Comparison of ENCODE assay signal across 1 cellular context in the genomic region with DNA sequence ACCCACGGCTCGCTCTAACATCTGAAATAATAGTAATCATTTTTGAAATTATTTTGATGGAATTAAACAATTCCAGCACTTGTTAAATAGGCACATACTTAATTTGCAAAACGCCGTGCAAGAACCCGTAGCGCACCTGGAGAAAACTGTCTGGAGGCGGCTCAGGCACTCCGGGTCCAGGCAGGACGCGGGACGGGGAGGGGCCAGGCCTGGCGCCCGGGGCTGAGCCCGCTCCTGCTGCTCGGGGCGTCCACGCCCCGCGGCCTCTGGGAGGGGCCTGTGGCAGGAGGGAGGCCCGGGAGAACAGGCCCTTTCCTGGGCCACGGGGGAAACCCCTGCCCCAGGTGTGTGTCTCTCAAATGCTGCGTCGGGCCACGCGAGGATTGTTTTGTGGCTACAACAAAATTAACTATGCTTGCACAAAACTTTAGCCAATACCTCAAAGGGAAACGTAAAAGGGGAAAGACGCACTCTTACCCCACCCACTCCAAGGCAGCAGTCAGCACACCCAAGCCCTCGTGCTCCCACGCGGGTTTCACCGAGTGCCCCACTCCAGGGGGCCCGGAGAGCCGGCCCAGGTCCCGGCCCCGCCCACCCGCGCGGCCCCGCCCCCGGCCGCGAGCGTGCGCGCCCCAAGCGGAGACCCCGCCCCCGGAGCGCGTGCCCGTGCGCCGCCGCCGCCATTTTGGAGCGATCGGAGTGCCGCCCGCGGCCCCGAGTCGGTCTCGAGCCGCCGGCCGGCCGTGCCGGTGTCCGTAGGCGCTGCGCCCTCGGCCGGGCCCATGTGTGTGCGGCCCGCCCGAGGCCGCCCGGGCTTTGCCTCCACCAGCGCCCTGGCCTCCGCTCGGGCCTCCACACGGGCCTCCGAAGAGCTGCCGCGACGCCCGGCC.
A peak's percentile ranks its signal among the peaks of the same experiment; 100 is the strongest.
TF ChIP-seq lines count a peak whose summit lies in the region.

A gene with protein sequence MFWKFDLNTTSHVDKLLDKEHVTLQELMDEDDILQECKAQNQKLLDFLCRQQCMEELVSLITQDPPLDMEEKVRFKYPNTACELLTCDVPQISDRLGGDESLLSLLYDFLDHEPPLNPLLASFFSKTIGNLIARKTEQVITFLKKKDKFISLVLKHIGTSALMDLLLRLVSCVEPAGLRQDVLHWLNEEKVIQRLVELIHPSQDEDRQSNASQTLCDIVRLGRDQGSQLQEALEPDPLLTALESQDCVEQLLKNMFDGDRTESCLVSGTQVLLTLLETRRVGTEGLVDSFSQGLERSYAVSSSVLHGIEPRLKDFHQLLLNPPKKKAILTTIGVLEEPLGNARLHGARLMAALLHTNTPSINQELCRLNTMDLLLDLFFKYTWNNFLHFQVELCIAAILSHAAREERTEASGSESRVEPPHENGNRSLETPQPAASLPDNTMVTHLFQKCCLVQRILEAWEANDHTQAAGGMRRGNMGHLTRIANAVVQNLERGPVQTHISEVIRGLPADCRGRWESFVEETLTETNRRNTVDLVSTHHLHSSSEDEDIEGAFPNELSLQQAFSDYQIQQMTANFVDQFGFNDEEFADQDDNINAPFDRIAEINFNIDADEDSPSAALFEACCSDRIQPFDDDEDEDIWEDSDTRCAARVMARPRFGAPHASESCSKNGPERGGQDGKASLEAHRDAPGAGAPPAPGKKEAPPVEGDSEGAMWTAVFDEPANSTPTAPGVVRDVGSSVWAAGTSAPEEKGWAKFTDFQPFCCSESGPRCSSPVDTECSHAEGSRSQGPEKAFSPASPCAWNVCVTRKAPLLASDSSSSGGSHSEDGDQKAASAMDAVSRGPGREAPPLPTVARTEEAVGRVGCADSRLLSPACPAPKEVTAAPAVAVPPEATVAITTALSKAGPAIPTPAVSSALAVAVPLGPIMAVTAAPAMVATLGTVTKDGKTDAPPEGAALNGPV (plus strand): TSS at position 677 of the 890 bp plus-strand sequence. CDS start 50,582 bp downstream, outside the sequence.

TF ChIP-seq in SK-N-SH, 30 proteins besides CTCF, POLR2A, EP300 and RAD21 (continued from another document):
- TF ChIP-seq MXI1 (IDR thresholded peaks at IDR 0.05; ENCODE audit: low read depth, low read length) (0 out of 2 replicates have a peak, but pooled peaks have one; percentile 9), SIN3A (IDR thresholded peaks at IDR 0.05; ENCODE audit: borderline replicate concordance, low read depth, low read length) (no peak), YY1 (IDR thresholded peaks at IDR 0.05; ENCODE audit: low read depth) (no peak; the same call in 1 of the 2 replicates), NRF1 (IDR thresholded peaks at IDR 0.05; ENCODE audit: low read depth, low read length) (peak; percentile 34; the same call in 1 of the 2 replicates), CHD2 (IDR thresholded peaks at IDR 0.05; ENCODE audit: low read length, partially characterized antibody) (no peak), ELF1 (IDR thresholded peaks at IDR 0.05) (no peak), MEF2A (IDR thresholded peaks at IDR 0.05; ENCODE audit: borderline replicate concordance, low read depth) (no peak), RCOR1 (IDR thresholded peaks at IDR 0.05; ENCODE audit: low read length) (no peak), TCF12 (IDR thresholded peaks at IDR 0.05) (no peak), POLR2AphosphoS5 (IDR thresholded peaks at IDR 0.05; ENCODE audit: low read depth, low read length) (peak; percentile 52; the same call in 1 of the 2 replicates), FOXJ3 (CRISPR knock-in tag; IDR thresholded peaks at IDR 0.05) (no peak), JUND (IDR thresholded peaks at IDR 0.05) (no peak), EZH2phosphoT487 (IDR thresholded peaks at IDR 0.05; ENCODE audit: borderline replicate concordance, low read depth) (no peak), GATA2 (CRISPR knock-in tag; IDR thresholded peaks at IDR 0.05) (no peak), USF1 (IDR thresholded peaks at IDR 0.05; ENCODE audit: borderline replicate concordance, low read depth) (no peak), TAF1 (IDR thresholded peaks at IDR 0.05; ENCODE audit: borderline replicate concordance, low read depth, low read length) (peak; percentile 47; the same call in 1 of the 2 replicates), NFIC (IDR thresholded peaks at IDR 0.05; ENCODE audit: borderline replicate concordance) (no peak), RXRA (IDR thresholded peaks at IDR 0.05; ENCODE audit: borderline replicate concordance, low read depth) (no peak), FOSL2 (IDR thresholded peaks at IDR 0.05; ENCODE audit: borderline replicate concordance, low read depth) (no peak), FOXM1 (IDR thresholded peaks at IDR 0.05; ENCODE audit: low read depth) (no peak), GABPA (IDR thresholded peaks at IDR 0.05; ENCODE audit: low read depth) (no peak), SMC3 (IDR thresholded peaks at IDR 0.05; ENCODE audit: low read depth, low read length) (no peak)
- TF ChIP-seq, protein P1, sequence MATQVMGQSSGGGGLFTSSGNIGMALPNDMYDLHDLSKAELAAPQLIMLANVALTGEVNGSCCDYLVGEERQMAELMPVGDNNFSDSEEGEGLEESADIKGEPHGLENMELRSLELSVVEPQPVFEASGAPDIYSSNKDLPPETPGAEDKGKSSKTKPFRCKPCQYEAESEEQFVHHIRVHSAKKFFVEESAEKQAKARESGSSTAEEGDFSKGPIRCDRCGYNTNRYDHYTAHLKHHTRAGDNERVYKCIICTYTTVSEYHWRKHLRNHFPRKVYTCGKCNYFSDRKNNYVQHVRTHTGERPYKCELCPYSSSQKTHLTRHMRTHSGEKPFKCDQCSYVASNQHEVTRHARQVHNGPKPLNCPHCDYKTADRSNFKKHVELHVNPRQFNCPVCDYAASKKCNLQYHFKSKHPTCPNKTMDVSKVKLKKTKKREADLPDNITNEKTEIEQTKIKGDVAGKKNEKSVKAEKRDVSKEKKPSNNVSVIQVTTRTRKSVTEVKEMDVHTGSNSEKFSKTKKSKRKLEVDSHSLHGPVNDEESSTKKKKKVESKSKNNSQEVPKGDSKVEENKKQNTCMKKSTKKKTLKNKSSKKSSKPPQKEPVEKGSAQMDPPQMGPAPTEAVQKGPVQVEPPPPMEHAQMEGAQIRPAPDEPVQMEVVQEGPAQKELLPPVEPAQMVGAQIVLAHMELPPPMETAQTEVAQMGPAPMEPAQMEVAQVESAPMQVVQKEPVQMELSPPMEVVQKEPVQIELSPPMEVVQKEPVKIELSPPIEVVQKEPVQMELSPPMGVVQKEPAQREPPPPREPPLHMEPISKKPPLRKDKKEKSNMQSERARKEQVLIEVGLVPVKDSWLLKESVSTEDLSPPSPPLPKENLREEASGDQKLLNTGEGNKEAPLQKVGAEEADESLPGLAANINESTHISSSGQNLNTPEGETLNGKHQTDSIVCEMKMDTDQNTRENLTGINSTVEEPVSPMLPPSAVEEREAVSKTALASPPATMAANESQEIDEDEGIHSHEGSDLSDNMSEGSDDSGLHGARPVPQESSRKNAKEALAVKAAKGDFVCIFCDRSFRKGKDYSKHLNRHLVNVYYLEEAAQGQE (IDR thresholded peaks at IDR 0.05; ENCODE audit: low read depth, low read length): no peak
- TF ChIP-seq, protein P2, sequence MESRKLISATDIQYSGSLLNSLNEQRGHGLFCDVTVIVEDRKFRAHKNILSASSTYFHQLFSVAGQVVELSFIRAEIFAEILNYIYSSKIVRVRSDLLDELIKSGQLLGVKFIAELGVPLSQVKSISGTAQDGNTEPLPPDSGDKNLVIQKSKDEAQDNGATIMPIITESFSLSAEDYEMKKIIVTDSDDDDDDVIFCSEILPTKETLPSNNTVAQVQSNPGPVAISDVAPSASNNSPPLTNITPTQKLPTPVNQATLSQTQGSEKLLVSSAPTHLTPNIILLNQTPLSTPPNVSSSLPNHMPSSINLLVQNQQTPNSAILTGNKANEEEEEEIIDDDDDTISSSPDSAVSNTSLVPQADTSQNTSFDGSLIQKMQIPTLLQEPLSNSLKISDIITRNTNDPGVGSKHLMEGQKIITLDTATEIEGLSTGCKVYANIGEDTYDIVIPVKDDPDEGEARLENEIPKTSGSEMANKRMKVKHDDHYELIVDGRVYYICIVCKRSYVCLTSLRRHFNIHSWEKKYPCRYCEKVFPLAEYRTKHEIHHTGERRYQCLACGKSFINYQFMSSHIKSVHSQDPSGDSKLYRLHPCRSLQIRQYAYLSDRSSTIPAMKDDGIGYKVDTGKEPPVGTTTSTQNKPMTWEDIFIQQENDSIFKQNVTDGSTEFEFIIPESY (IDR thresholded peaks at IDR 0.05; ENCODE audit: borderline replicate concordance, low read depth): no peak
- TF ChIP-seq, protein P3, sequence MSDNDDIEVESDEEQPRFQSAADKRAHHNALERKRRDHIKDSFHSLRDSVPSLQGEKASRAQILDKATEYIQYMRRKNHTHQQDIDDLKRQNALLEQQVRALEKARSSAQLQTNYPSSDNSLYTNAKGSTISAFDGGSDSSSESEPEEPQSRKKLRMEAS (IDR thresholded peaks at IDR 0.05; ENCODE audit: low read depth): no peak; the same call in none of the 2 replicates
- TF ChIP-seq, protein P4, sequence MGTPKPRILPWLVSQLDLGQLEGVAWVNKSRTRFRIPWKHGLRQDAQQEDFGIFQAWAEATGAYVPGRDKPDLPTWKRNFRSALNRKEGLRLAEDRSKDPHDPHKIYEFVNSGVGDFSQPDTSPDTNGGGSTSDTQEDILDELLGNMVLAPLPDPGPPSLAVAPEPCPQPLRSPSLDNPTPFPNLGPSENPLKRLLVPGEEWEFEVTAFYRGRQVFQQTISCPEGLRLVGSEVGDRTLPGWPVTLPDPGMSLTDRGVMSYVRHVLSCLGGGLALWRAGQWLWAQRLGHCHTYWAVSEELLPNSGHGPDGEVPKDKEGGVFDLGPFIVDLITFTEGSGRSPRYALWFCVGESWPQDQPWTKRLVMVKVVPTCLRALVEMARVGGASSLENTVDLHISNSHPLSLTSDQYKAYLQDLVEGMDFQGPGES (IDR thresholded peaks at IDR 0.05; ENCODE audit: low read depth, low read length): no peak
- TF ChIP-seq, protein P5, sequence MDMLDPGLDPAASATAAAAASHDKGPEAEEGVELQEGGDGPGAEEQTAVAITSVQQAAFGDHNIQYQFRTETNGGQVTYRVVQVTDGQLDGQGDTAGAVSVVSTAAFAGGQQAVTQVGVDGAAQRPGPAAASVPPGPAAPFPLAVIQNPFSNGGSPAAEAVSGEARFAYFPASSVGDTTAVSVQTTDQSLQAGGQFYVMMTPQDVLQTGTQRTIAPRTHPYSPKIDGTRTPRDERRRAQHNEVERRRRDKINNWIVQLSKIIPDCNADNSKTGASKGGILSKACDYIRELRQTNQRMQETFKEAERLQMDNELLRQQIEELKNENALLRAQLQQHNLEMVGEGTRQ (IDR thresholded peaks at IDR 0.05; ENCODE audit: borderline replicate concordance, low read depth, low read length): no peak
- TF ChIP-seq, protein P6, sequence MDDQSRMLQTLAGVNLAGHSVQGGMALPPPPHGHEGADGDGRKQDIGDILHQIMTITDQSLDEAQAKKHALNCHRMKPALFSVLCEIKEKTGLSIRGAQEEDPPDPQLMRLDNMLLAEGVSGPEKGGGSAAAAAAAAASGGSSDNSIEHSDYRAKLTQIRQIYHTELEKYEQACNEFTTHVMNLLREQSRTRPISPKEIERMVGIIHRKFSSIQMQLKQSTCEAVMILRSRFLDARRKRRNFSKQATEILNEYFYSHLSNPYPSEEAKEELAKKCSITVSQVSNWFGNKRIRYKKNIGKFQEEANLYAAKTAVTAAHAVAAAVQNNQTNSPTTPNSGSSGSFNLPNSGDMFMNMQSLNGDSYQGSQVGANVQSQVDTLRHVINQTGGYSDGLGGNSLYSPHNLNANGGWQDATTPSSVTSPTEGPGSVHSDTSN (IDR thresholded peaks at IDR 0.05): no peak
